In the genomic region with DNA sequence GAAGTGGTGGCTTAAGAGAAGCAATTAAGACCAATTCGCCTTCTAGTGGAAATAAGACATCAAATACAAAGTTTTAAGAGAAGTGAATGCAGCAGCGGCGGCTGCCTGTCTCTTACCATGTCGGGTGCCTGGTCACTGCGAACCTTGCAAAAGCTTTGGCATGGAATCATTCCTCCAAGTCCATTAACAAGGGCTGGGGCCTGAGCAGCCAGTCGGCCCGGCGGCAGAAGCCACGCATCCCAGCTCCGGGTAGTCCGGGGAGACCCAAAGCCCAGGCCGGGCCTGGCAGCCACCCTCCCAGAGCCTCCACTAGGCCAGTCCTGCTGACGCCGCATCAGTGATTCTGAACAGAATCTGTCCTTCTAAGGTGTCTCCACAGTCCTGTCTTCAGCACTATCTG, we compare ENCODE assay signal across 25 cellular contexts.
A peak's percentile ranks its signal among the peaks of the same experiment; 100 is the strongest.
DNase-seq lines count a peak whose midpoint lies in the region; ATAC-seq, FAIRE-seq and TF ChIP-seq lines count a peak whose summit lies in the region.
"Had no signal": no experiment of that assay in that cellular context is flagged by ENCODE, and none has a peak within 500 bp of the region (broad histone marks: within the 10 kb centered on the region; RNA-seq: fewer than 3 reads in every experiment).

No MANE protein-coding gene starts in this region.

- no peaks in the 10 kb centered on the region for H3K36me3 Mint-ChIP-seq in activated CD8-positive, alpha-beta T cell treated with anti-CD3 and anti-CD28 coated beads, Interleukin-2, amount 10 ng/mL, durations not matched to agents 7 days and 5 days (ENCODE audit: low read depth)
- H3K36me3 Mint-ChIP-seq in activated CD8-positive, alpha-beta T cell treated with anti-CD3 and anti-CD28 coated beads for 36 hours (ENCODE audit: low read depth): no peaks in the 10 kb centered on the region
- no peaks in the 10 kb centered on the region for H3K36me3 Mint-ChIP-seq in endodermal cell (ENCODE audit: low read depth)
- peaks cover 53 to 73% of the 10 kb centered on the region in 2 donors for H3K36me3 Mint-ChIP-seq in stimulated activated naive B cell treated with anti-CD40 and anti-IgM and Interleukin-4, amounts not matched to agents 10 μg/mL and 1 μg/mL and 100 μg/mL, for 72 hours
- H3K36me3 Mint-ChIP-seq: CD4-positive, CD25-positive, alpha-beta regulatory T cell had no signal

- no peak for TF ChIP-seq CTCF in activated CD8-positive, alpha-beta T cell treated with anti-CD3 and anti-CD28 coated beads for 36 hours (IDR thresholded peaks at IDR 0.05)
- TF ChIP-seq CTCF in OCI-LY1 (IDR thresholded peaks at IDR 0.05; ENCODE audit: low read length) (no peak), endodermal cell (conservative IDR thresholded peaks at IDR 0.05) (no peak)

- no peaks in the 10 kb centered on the region for H3K4me1 Mint-ChIP-seq in activated CD8-positive, alpha-beta T cell treated with anti-CD3 and anti-CD28 coated beads, Interleukin-2, amount 10 ng/mL, durations not matched to agents 7 days and 5 days (ENCODE audit: low read depth)
- H3K4me1 Mint-ChIP-seq in activated CD8-positive, alpha-beta T cell treated with anti-CD3 and anti-CD28 coated beads for 36 hours (ENCODE audit: low read depth): no peaks in the 10 kb centered on the region
- no peaks in the 10 kb centered on the region for H3K4me1 Mint-ChIP-seq in endodermal cell
- H3K4me1 Mint-ChIP-seq in stimulated activated naive B cell treated with anti-CD40 and anti-IgM and Interleukin-4, amounts not matched to agents 10 μg/mL and 1 μg/mL and 100 μg/mL, for 72 hours: peaks cover 47 to 82% of the 10 kb centered on the region in 2 donors
- H3K4me1 Mint-ChIP-seq: CD4-positive, CD25-positive, alpha-beta regulatory T cell; GM23338 had no signal

- no peaks in the 10 kb centered on the region for H3K9me3 Mint-ChIP-seq in activated CD8-positive, alpha-beta T cell treated with anti-CD3 and anti-CD28 coated beads, Interleukin-2, amount 10 ng/mL, durations not matched to agents 7 days and 5 days (ENCODE audit: insufficient read depth)
- H3K9me3 Mint-ChIP-seq in activated CD8-positive, alpha-beta T cell treated with anti-CD3 and anti-CD28 coated beads for 36 hours: no peaks in the 10 kb centered on the region
- H3K9me3 Mint-ChIP-seq in endodermal cell: peaks cover 83% of the 10 kb centered on the region
- H3K9me3 Mint-ChIP-seq in stimulated activated naive B cell treated with anti-CD40 and anti-IgM and Interleukin-4, amounts not matched to agents 10 μg/mL and 1 μg/mL and 100 μg/mL, for 72 hours: peaks cover 0 to 1% of the 10 kb centered on the region in 2 donors
- H3K9me3 Mint-ChIP-seq: CD4-positive, CD25-positive, alpha-beta regulatory T cell had no signal

- no peak overlapping the region for H3K4me2 ChIP-seq in OCI-LY1 (ENCODE audit: low read length)
- H3K4me2 ChIP-seq: BLaER1, GM23338, SK-N-SH had no signal

- H3K4me1 ChIP-seq in OCI-LY1 (ENCODE audit: insufficient read depth, low read length, severe bottlenecking): peaks cover 29% of the 10 kb centered on the region
- no peaks in the 10 kb centered on the region for H3K4me1 ChIP-seq in endodermal cell (ENCODE audit: control insufficient read depth, insufficient read depth, low read length)
- no peaks in the 10 kb centered on the region for H3K4me1 ChIP-seq in small intestine (ENCODE audit: control insufficient read depth in 2 of 2, insufficient read depth in 1 of 2, low read depth in 1 of 2, low read length in 1 of 2)
- H3K4me1 ChIP-seq: HAP-1, Peyer's patch had no signal

- no peaks in the 10 kb centered on the region for H3K79me2 ChIP-seq in OCI-LY1 (ENCODE audit: insufficient read depth, low read length)

- peak; percentile 13 for DNase-seq in activated CD8-positive, alpha-beta T cell treated with anti-CD3 and anti-CD28 coated beads, Interleukin-2, amount 10 ng/mL, durations not matched to agents 7 days and 5 days
- no peak for DNase-seq in activated CD8-positive, alpha-beta T cell treated with anti-CD3 and anti-CD28 coated beads for 36 hours
- peak; percentile 15 for DNase-seq in endodermal cell
- no peak for DNase-seq in stimulated activated naive B cell treated with anti-CD40 and anti-IgM and Interleukin-4, amounts not matched to agents 10 μg/mL and 1 μg/mL and 100 μg/mL, for 72 hours
- DNase-seq in small intestine: no peak
- no peak for DNase-seq in COLO829 (ENCODE audit: low spot score)
- DNase-seq: 8988T; ACHN; CD4-positive, CD25-positive, alpha-beta regulatory T cell; HFFc6; Karpas-422; NCI-H1694; NCI-H2081; NCI-H2227 treated with DMSO at 0.1 percent for 48 hours; NCI-H526 treated with DMSO at 0.1 percent for 48 hours; SIG-M5; SK-N-SH had no signal

- H2AFZ ChIP-seq in OCI-LY1 (ENCODE audit: low read length): no peak overlapping the region
- H2AFZ ChIP-seq: GM23338 had no signal

- no peak for ATAC-seq in activated CD8-positive, alpha-beta T cell treated with anti-CD3 and anti-CD28 coated beads, Interleukin-2, amount 10 ng/mL, durations not matched to agents 7 days and 5 days
- ATAC-seq in activated CD8-positive, alpha-beta T cell treated with anti-CD3 and anti-CD28 coated beads for 36 hours: no peak
- no peak for ATAC-seq in stimulated activated naive B cell treated with anti-CD40 and anti-IgM and Interleukin-4, amounts not matched to agents 10 μg/mL and 1 μg/mL and 100 μg/mL, for 72 hours (replicated peaks)
- no peak for ATAC-seq in GM19351 (IDR thresholded peaks at IDR 0.05; ENCODE audit: unreplicated experiment)
- ATAC-seq: GM23338, HepG2 had no signal

- FAIRE-seq in small intestine (lab: Jason Lieb, UNC): no peak
- FAIRE-seq: D721Med, HepG2 had no signal

- H3K27me3 Mint-ChIP-seq in activated CD8-positive, alpha-beta T cell treated with anti-CD3 and anti-CD28 coated beads, Interleukin-2, amount 10 ng/mL, durations not matched to agents 7 days and 5 days (ENCODE audit: low read depth): no peaks in the 10 kb centered on the region
- H3K27me3 Mint-ChIP-seq in activated CD8-positive, alpha-beta T cell treated with anti-CD3 and anti-CD28 coated beads for 36 hours: no peaks in the 10 kb centered on the region
- H3K27me3 Mint-ChIP-seq in endodermal cell (ENCODE audit: insufficient read depth): no peaks in the 10 kb centered on the region
- no peaks in the 10 kb centered on the region for H3K27me3 Mint-ChIP-seq in stimulated activated naive B cell treated with anti-CD40 and anti-IgM and Interleukin-4, amounts not matched to agents 10 μg/mL and 1 μg/mL and 100 μg/mL, for 72 hours
- H3K27me3 Mint-ChIP-seq: CD4-positive, CD25-positive, alpha-beta regulatory T cell had no signal

- no peak overlapping the region for H3K4me3 Mint-ChIP-seq in activated CD8-positive, alpha-beta T cell treated with anti-CD3 and anti-CD28 coated beads, Interleukin-2, amount 10 ng/mL, durations not matched to agents 7 days and 5 days
- H3K4me3 Mint-ChIP-seq in activated CD8-positive, alpha-beta T cell treated with anti-CD3 and anti-CD28 coated beads for 36 hours: no peak overlapping the region
- H3K4me3 Mint-ChIP-seq in endodermal cell: no peak overlapping the region
- H3K4me3 Mint-ChIP-seq in stimulated activated naive B cell treated with anti-CD40 and anti-IgM and Interleukin-4, amounts not matched to agents 10 μg/mL and 1 μg/mL and 100 μg/mL, for 72 hours: no peak overlapping the region
- H3K4me3 Mint-ChIP-seq: CD4-positive, CD25-positive, alpha-beta regulatory T cell; GM23338; HFFc6 had no signal

- H3K9me2 ChIP-seq in OCI-LY1 (ENCODE audit: low read depth, low read length): no peaks in the 10 kb centered on the region
- H3K9me2 ChIP-seq: SK-N-SH had no signal

- no peak overlapping the region for H3K27ac Mint-ChIP-seq in activated CD8-positive, alpha-beta T cell treated with anti-CD3 and anti-CD28 coated beads, Interleukin-2, amount 10 ng/mL, durations not matched to agents 7 days and 5 days
- no peak overlapping the region for H3K27ac Mint-ChIP-seq in activated CD8-positive, alpha-beta T cell treated with anti-CD3 and anti-CD28 coated beads for 36 hours
- H3K27ac Mint-ChIP-seq in endodermal cell: no peak overlapping the region
- H3K27ac Mint-ChIP-seq in stimulated activated naive B cell treated with anti-CD40 and anti-IgM and Interleukin-4, amounts not matched to agents 10 μg/mL and 1 μg/mL and 100 μg/mL, for 72 hours: peak overlapping the region; percentile 67
- H3K27ac Mint-ChIP-seq: CD4-positive, CD25-positive, alpha-beta regulatory T cell; GM23338; HFFc6 had no signal

- H3K27me3 ChIP-seq in OCI-LY1 (ENCODE audit: insufficient read depth, low read length) (no peaks in the 10 kb centered on the region), endodermal cell (ENCODE audit: control insufficient read depth, insufficient read depth, low read length, poor library complexity, severe bottlenecking) (no peaks in the 10 kb centered on the region), small intestine (ENCODE audit: control insufficient read depth in 2 of 2, insufficient read depth in 2 of 2, low read length in 2 of 2) (no peaks in the 10 kb centered on the region)
- H3K27me3 ChIP-seq: BLaER1, Peyer's patch had no signal

- no peaks in the 10 kb centered on the region for H4K20me1 ChIP-seq in OCI-LY1 (ENCODE audit: insufficient read depth, low read length)

- H3F3A ChIP-seq in OCI-LY1 (ENCODE audit: insufficient read depth, low read length): peaks cover 10% of the 10 kb centered on the region

- no peak overlapping the region for H3K4me3 ChIP-seq in OCI-LY1 (ENCODE audit: low read depth, low read length, poor library complexity, severe bottlenecking)
- H3K4me3 ChIP-seq in endodermal cell (ENCODE audit: low read length): no peak overlapping the region
- no peak overlapping the region for H3K4me3 ChIP-seq in small intestine (ENCODE audit: low read depth in 1 of 2, low read length in 2 of 2)
- H3K4me3 ChIP-seq: BLaER1, GM23338, HAP-1, Peyer's patch had no signal

- 81 to 84% methylated on average over 5 to 14 of the region's 14 CpGs for WGBS in endodermal cell (ENCODE audit: insufficient coverage in 1 of 2, insufficient read length in 1 of 2), 2 experiments
- 92 to 94% (median 93%) methylated on average over 14 of the region's 14 CpGs for WGBS in small intestine, 3 donors

- H3K9me3 ChIP-seq in OCI-LY1 (ENCODE audit: low read length) (no peaks in the 10 kb centered on the region), endodermal cell (ENCODE audit: control insufficient read depth, low read length) (peaks cover 29% of the 10 kb centered on the region), small intestine (ENCODE audit: control insufficient read depth, low read depth) (no peaks in the 10 kb centered on the region)
- H3K9me3 ChIP-seq: BLaER1, HAP-1, Peyer's patch, SK-N-SH had no signal

- CTCF ChIA-PET in activated CD8-positive, alpha-beta T cell treated with anti-CD3 and anti-CD28 coated beads, Interleukin-2, amount 10 ng/mL, durations not matched to agents 7 days and 5 days (lab: Charles Lee): no interaction called here
- CTCF ChIA-PET in activated CD8-positive, alpha-beta T cell treated with anti-CD3 and anti-CD28 coated beads for 36 hours (lab: Charles Lee): interaction anchor here (1.0 kb wide), 1 partner anchor 17 kb away, joined by 3 read pairs; no protein-coding TSS in a partner anchor

- peak overlapping the region; percentile 100 for H3K27ac ChIP-seq in OCI-LY1 (ENCODE audit: low read depth, low read length, poor library complexity, severe bottlenecking)
- no peak overlapping the region for H3K27ac ChIP-seq in endodermal cell (ENCODE audit: low read depth, low read length)
- H3K27ac ChIP-seq in small intestine (ENCODE audit: low read depth in 1 of 2, low read length in 1 of 2): no peak overlapping the region
- H3K27ac ChIP-seq: BLaER1, Peyer's patch had no signal

- POLR2A ChIA-PET in activated CD8-positive, alpha-beta T cell treated with anti-CD3 and anti-CD28 coated beads, Interleukin-2, amount 10 ng/mL, durations not matched to agents 7 days and 5 days (lab: Charles Lee): interaction anchor here (1.0 kb wide), 1 partner anchor 15 kb away, joined by 5 read pairs; no protein-coding TSS in a partner anchor
- POLR2A ChIA-PET in activated CD8-positive, alpha-beta T cell treated with anti-CD3 and anti-CD28 coated beads for 36 hours (lab: Charles Lee): no interaction called here

- no peak overlapping the region for H3K9ac ChIP-seq in OCI-LY1 (ENCODE audit: low read length)
- no peak overlapping the region for H3K9ac ChIP-seq in endodermal cell (ENCODE audit: extremely low read depth, low read length, poor library complexity, severe bottlenecking)
- H3K9ac ChIP-seq: BLaER1, SK-N-SH had no signal

- intact Hi-C loops in activated CD8-positive, alpha-beta T cell treated with anti-CD3 and anti-CD28 coated beads for 36 hours (cut with micrococcal nuclease): no loop called here

- H3K36me3 ChIP-seq in OCI-LY1 (ENCODE audit: insufficient read depth, low read length) (peaks cover 27% of the 10 kb centered on the region; the same call in 1 of the 2 replicates), endodermal cell (ENCODE audit: control insufficient read depth, insufficient read depth, low read length) (no peaks in the 10 kb centered on the region), small intestine (ENCODE audit: control insufficient read depth in 2 of 2, insufficient read depth in 2 of 2, low read length in 2 of 2) (no peaks in the 10 kb centered on the region)
- H3K36me3 ChIP-seq: HAP-1, Peyer's patch had no signal

Comparison
In these comparisons a context has a peak if more than half of its experiments do, and no peak if none do; other contexts are left out.
1. DNase-seq: peak in activated CD8-positive, alpha-beta T cell treated with anti-CD3 and anti-CD28 coated beads, Interleukin-2, amount 10 ng/mL, durations not matched to agents 7 days and 5 days (single experiment) and endodermal cell (single experiment); none in activated CD8-positive, alpha-beta T cell treated with anti-CD3 and anti-CD28 coated beads for 36 hours (single experiment), stimulated activated naive B cell treated with anti-CD40 and anti-IgM and Interleukin-4, amounts not matched to agents 10 μg/mL and 1 μg/mL and 100 μg/mL, for 72 hours (single experiment), small intestine (single experiment) and COLO829 (single experiment).